ENCODE assay signal across 26 cellular contexts in the genomic region with DNA sequence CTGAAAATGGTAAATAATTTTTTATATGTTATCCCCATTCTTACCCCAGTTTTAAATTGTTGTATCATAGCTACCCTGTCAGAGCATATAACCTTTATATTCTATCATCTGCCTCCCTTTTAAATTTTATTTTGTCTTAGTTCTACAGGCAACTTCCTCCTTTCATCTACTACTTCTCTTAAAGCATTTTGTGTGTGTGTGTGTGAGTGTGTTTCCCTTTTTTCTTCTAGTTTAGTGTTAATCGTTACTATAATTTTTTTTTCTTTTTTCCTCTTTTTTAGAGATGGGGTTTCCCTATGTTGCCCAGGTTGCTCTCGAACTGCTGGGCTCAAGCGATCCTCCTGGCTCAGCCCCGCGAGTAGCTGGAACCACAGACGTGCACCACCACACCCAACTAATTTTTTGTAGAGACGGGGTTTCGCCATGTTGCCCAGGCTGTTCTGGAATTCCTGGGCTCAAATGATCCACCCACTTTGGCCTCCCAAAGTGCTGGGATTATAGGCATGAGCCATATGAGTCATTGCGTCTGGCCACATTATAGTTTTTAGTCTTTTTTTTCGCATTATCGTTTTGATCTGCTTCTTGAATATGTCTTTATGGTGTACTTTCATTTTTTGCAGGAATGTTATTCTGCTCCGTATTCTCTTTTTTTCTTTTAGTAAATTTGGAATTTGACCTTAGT. TPM values are rescaled to one million over a fixed set of nuclear protein-coding genes. Genes with fewer than 3 reads are reported as not detected.
DNase-seq lines count a peak whose midpoint lies in the region; ATAC-seq and TF ChIP-seq lines count a peak whose summit lies in the region.
"Had no signal": no experiment of that assay in that cellular context is flagged by ENCODE, and none has a peak within 500 bp of the region (broad histone marks: within the 10 kb centered on the region; RNA-seq: fewer than 3 reads in every experiment).

No MANE protein-coding gene starts in this region.

- no peaks in the 10 kb centered on the region for H3K36me3 ChIP-seq in mucosa of descending colon (ENCODE audit: low read depth)
- H3K36me3 ChIP-seq in heart left ventricle: no peaks in the 10 kb centered on the region
- H3K36me3 ChIP-seq: ascending aorta, cardiac muscle cell, pancreas, suprapubic skin had no signal

- H3K4me1 ChIP-seq in mucosa of descending colon (ENCODE audit: low read depth) (no peaks in the 10 kb centered on the region), heart left ventricle (peaks cover 0 to 10% (median 0%) of the 10 kb centered on the region in 12 donors)
- H3K4me1 ChIP-seq: ascending aorta, pancreas had no signal

- TF ChIP-seq CTCF in mucosa of descending colon (IDR thresholded peaks at IDR 0.05) (no peak), heart left ventricle (IDR thresholded peaks at IDR 0.05) (no peak)

- no peak overlapping the region for H3K27ac ChIP-seq in heart left ventricle
- H3K27ac ChIP-seq: ascending aorta, cardiac muscle cell, coronary artery, pancreas, suprapubic skin had no signal

- DNase-seq in Daoy (ENCODE audit: low read depth) (peak; percentile 88), LoVo (ENCODE audit: low spot score) (peak; percentile 49), OCI-M1 (lab: John Stamatoyannopoulos, UW) (peak; percentile 41), medulla oblongata (ENCODE audit: extremely low spot score) (peak; percentile 18), GOT3 (lab: John Stamatoyannopoulos, UW) (no peak), mucosa of descending colon (no peak), amygdala (lab: John Stamatoyannopoulos, UW) (no peak), heart left ventricle (no peak)
- DNase-seq: activated CD4-positive, alpha-beta T cell treated with anti-CD3 and anti-CD28 coated beads, Interleukin-2, amount 50 U/mL, for 4 hours; C1 segment of cervical spinal cord; endodermal cell; foreskin melanocyte; NCI-H1436; NCI-H2081 treated with DMSO at 0.1 percent for 48 hours; NCI-H226; NCI-H69; pancreas; right cardiac atrium; stimulated activated CD4-positive, alpha-beta T cell treated with anti-CD3 and anti-CD28 coated beads, Interleukin-4, amount 100 ng/mL, for 24 hours; T1000 had no signal

- no peak overlapping the region for H3K4me3 ChIP-seq in mucosa of descending colon
- H3K4me3 ChIP-seq in heart left ventricle: no peak overlapping the region
- H3K4me3 ChIP-seq: ascending aorta, cardiac muscle cell, coronary artery, pancreas, suprapubic skin had no signal

- intact Hi-C loops in mucosa of descending colon (cut with DNase I, micrococcal nuclease) (no loop called here), heart left ventricle (cut with DNase I) (no loop called here)

- TF ChIP-seq POLR2A in heart left ventricle (IDR thresholded peaks at IDR 0.05): no peak

- WGBS in heart left ventricle, 4 donors: 87 to 90% (median 89%) methylated on average over 12 of the region's 12 CpGs

- H3K9me3 ChIP-seq in mucosa of descending colon (no peaks in the 10 kb centered on the region), heart left ventricle (no peaks in the 10 kb centered on the region)
- H3K9me3 ChIP-seq: ascending aorta, pancreas, suprapubic skin had no signal

- H3K27me3 ChIP-seq in heart left ventricle: peaks cover 0 to 8% (median 0%) of the 10 kb centered on the region in 9 donors
- H3K27me3 ChIP-seq: ascending aorta, pancreas, suprapubic skin had no signal

- no peak for ATAC-seq in mucosa of descending colon
- no peak for ATAC-seq in heart left ventricle
- ATAC-seq: esophagus mucosa; pancreas; right cardiac atrium; stimulated activated memory B cell treated with anti-CD40 and anti-IgM and Interleukin-4, amounts not matched to agents 10 μg/mL and 1 μg/mL and 100 μg/mL, for 72 hours had no signal

RNA-seq across cellular contexts. Expression of a gene that starts 33.1 kb away (rescaled TPM):
- 16.9 and 24.1 TPM in 2 replicates for total RNA-seq in Daoy (2014; rRNA removed; shearing (Covaris generic))
- total RNA-seq in mucosa of descending colon (10 to 100 TPM; 42.2 to 76.9 (median 59.1) TPM), heart left ventricle (10 to 100 TPM; 17.1 to 33.4 (median 21.1) TPM)
- polyA plus RNA-seq in heart left ventricle: 10 to 100 TPM in 1 of 2 donors, 1 to 10 TPM in 1; 8.0 to 23.6 TPM

RNA-seq across cellular contexts. Expression of a gene that starts 46.8 kb away (rescaled TPM):
- 155 and 171 TPM in 2 replicates for total RNA-seq in Daoy (2014; rRNA removed; shearing (Covaris generic))
- 10 to 100 TPM in 1 of 3 donors, 1 to 10 TPM in 2; 2.0 to 13.7 (median 3.3) TPM for total RNA-seq in mucosa of descending colon
- total RNA-seq in heart left ventricle: 10 to 100 TPM in 1 of 9 donors, under 1 TPM in 6, not detected in 2; 0.12 to 11.1 (median 0.65) TPM
- under 1 TPM in 1 of 2 donors, not detected in 1; 0.12 TPM for polyA plus RNA-seq in heart left ventricle
- total RNA-seq: ascending aorta had no signal
- polyA plus RNA-seq: pancreas had no signal

Comparison
In these comparisons a context has a peak if more than half of its experiments do, and no peak if none do; other contexts are left out.
1. DNase-seq: peak in Daoy (single experiment), LoVo (single experiment), OCI-M1 (single experiment) and medulla oblongata (single experiment); none in GOT3 (single experiment), mucosa of descending colon (0 of 3), amygdala (0 of 56) and heart left ventricle (0 of 5).
2. RNA of a gene that starts 46.8 kb away (total RNA-seq): 155 to 171 TPM in Daoy; 2.0 to 13.7 TPM in mucosa of descending colon and 0.12 to 11.1 TPM in heart left ventricle; every median in the first group is over 10 times any median in the second.